ENCODE assay signal across 9 cellular contexts in the genomic region with DNA sequence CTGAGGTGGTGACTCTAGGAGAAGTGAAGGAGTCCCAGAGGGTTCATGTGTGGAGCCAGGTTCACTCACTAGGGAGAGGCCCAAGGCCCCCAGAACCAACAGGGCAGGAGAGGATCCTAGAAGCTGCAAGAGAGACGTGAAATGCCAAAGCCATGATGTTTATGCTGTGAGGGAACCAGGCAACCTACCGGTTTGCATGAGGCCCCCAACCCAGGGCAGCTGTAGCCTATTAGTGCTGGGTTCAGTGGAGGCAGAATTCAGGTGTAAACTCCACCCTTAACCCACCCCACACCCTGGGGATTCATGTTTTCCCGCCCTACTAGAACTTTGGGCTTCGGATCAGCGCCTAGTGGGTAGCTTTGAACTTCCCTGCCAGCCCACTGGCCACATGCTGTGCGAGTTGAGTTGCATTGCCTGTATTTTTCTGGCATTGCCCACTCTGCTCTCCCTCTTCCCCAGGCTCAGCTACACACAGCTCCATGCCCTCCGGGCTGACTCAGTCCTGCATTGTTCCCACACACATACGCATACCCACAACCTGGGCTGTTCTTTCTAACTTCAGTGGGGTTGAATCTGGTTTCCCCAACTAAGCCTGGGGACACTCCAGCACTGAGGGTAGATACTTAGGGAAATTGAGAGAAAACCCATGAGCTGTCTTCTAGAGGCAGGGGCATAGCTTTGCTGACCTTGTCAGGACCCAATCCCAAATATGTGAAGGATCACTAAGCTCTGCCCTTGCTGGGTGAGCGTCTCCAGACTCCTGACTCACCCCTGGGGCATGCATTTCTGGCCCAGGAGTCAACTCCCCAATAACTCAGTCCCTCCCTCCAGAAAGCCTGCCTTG. TPM values are rescaled to one million over a fixed set of nuclear protein-coding genes. Genes with fewer than 3 reads are reported as not detected.
A peak's percentile ranks its signal among the peaks of the same experiment; 100 is the strongest.
DNase-seq lines count a peak whose midpoint lies in the region; ATAC-seq and TF ChIP-seq lines count a peak whose summit lies in the region.
"Had no signal": no experiment of that assay in that cellular context is flagged by ENCODE, and none has a peak within 500 bp of the region (broad histone marks: within the 10 kb centered on the region; RNA-seq: fewer than 3 reads in every experiment).

No MANE protein-coding gene starts in this region.

- ATAC-seq in natural killer cell = no peak
- no peak for ATAC-seq in HG03432 (IDR thresholded peaks at IDR 0.05; ENCODE audit: unreplicated experiment)

- H3K36me3 ChIP-seq in Karpas-422 (ENCODE audit: insufficient read depth, low read length) = peaks cover 17% of the 10 kb centered on the region; the same call in 1 of the 2 replicates

- H3K36me3 Mint-ChIP-seq in natural killer cell = no peaks in the 10 kb centered on the region

- peak overlapping the region; percentile 40 for H3K4me2 ChIP-seq in Karpas-422 (ENCODE audit: low read depth, low read length, poor library complexity, severe bottlenecking)

- peak overlapping the region in 1 of 2 donors; percentile 41 for H3K27ac Mint-ChIP-seq in natural killer cell

- no peaks in the 10 kb centered on the region for H3K9me3 Mint-ChIP-seq in natural killer cell

- no peak for TF ChIP-seq CTCF in natural killer cell (IDR thresholded peaks at IDR 0.05)

- H3K9me3 ChIP-seq in Karpas-422 (ENCODE audit: low read length) = no peaks in the 10 kb centered on the region

- DNase-seq in Ammon's horn (ENCODE audit: low spot score) = peak; percentile 48
- no peak for DNase-seq in Karpas-422
- peak; percentile 49 for DNase-seq in dedifferentiated amniotic fluid mesenchymal stem cell (ENCODE audit: extremely low spot score)
- no peak for DNase-seq in natural killer cell
- DNase-seq in NCI-H2107 treated with DMSO at 0.1 percent for 48 hours (lab: John Stamatoyannopoulos, UW; ENCODE audit: unreplicated experiment) = no peak
- DNase-seq in NCI-H345 (lab: John Stamatoyannopoulos, UW) = no peak
- DNase-seq in SK-N-DZ (ENCODE audit: low spot score) = no peak

- H3K27me3 Mint-ChIP-seq in natural killer cell (ENCODE audit: low read depth in 2 of 2) = no peaks in the 10 kb centered on the region

- no peak overlapping the region for H2AFZ ChIP-seq in Karpas-422 (ENCODE audit: low read length)

- peaks cover 0 to 45% of the 10 kb centered on the region in 2 donors for H3K4me1 Mint-ChIP-seq in natural killer cell

- H3K4me1 ChIP-seq in Karpas-422 (ENCODE audit: low read length) = peaks cover 32% of the 10 kb centered on the region

- H3K4me3 Mint-ChIP-seq in natural killer cell = peak overlapping the region; percentile 50

- intact Hi-C loops in natural killer cell (cut with micrococcal nuclease) = no loop called here

- H3K4me3 ChIP-seq in Karpas-422 (ENCODE audit: low read length) = no peak overlapping the region

- H3K9me2 ChIP-seq in Karpas-422 (replicated peaks; ENCODE audit: insufficient read depth, low read length) = no peaks in the 10 kb centered on the region

- peak overlapping the region; percentile 12 for H3K9ac ChIP-seq in Karpas-422 (ENCODE audit: low read length)

- H3K27me3 ChIP-seq in Karpas-422 (ENCODE audit: low read length) = no peaks in the 10 kb centered on the region

- no peaks in the 10 kb centered on the region for H4K20me1 ChIP-seq in Karpas-422 (ENCODE audit: insufficient read depth, low read depth, low read length)

- H3K27ac ChIP-seq in Karpas-422 (ENCODE audit: low read length) = peak overlapping the region; percentile 77

- H3K79me2 ChIP-seq in Karpas-422 (ENCODE audit: low read length) = no peaks in the 10 kb centered on the region

RNA-seq across cellular contexts. Expression of a gene that starts 2.0 kb away (rescaled TPM):
- 0.07 and 0.11 TPM in 2 replicates for total RNA-seq in Karpas-422 (2014; rRNA removed; shearing (Covaris generic); ENCODE audit: low replicate concordance)
- 1 to 10 TPM; 2.1 to 3.0 (median 3.0) TPM for total RNA-seq in natural killer cell
- 3.1 and 4.7 TPM in 2 replicates for polyA plus RNA-seq in SK-N-DZ (2014; cell fraction: cytosol; rRNA removed)
- 5.1 and 5.3 TPM in 2 replicates for polyA plus RNA-seq in SK-N-DZ (2014; cell fraction: nucleus; rRNA removed)

RNA-seq across cellular contexts. Expression of a gene that starts 33.9 kb away (rescaled TPM):
- not detected in 2 replicates for total RNA-seq in Karpas-422 (2014; rRNA removed; shearing (Covaris generic); ENCODE audit: low replicate concordance)
- total RNA-seq in natural killer cell = not detected
- polyA plus RNA-seq in SK-N-DZ (2014; cell fraction: cytosol; rRNA removed) = not detected in 2 replicates
- polyA plus RNA-seq in SK-N-DZ (2014; cell fraction: nucleus; rRNA removed) = not detected in 2 replicates
- total RNA-seq: NCI-H460 had no signal

RNA-seq across cellular contexts. Expression of a gene that starts 51.0 kb away (rescaled TPM):
- 103 and 178 TPM in 2 replicates for total RNA-seq in Karpas-422 (2014; rRNA removed; shearing (Covaris generic); ENCODE audit: low replicate concordance)
- 100 to 1,000 TPM; 212 to 252 (median 217) TPM for total RNA-seq in natural killer cell
- 18.0 and 31.5 TPM in 2 replicates for polyA plus RNA-seq in SK-N-DZ (2014; cell fraction: cytosol; rRNA removed)
- 131 and 159 TPM in 2 replicates for polyA plus RNA-seq in SK-N-DZ (2014; cell fraction: nucleus; rRNA removed)

RNA-seq across cellular contexts. Expression of a gene that starts 51.1 kb away (rescaled TPM):
- total RNA-seq in Karpas-422 (2014; rRNA removed; shearing (Covaris generic); ENCODE audit: low replicate concordance) = not detected in 2 replicates
- not detected for total RNA-seq in natural killer cell
- polyA plus RNA-seq in SK-N-DZ (2014; cell fraction: cytosol; rRNA removed) = 0.19 TPM in 1 of 2 replicates, not detected in the other
- 1.1 TPM in 1 of 2 replicates, not detected in the other for polyA plus RNA-seq in SK-N-DZ (2014; cell fraction: nucleus; rRNA removed)
- total RNA-seq: NCI-H460 had no signal

Comparison
In these comparisons a context has a peak if more than half of its experiments do, and no peak if none do; other contexts are left out.
1. DNase-seq: peak in Ammon's horn (single experiment) and dedifferentiated amniotic fluid mesenchymal stem cell (single experiment); none in Karpas-422 (single experiment), natural killer cell (single experiment), NCI-H2107 treated with DMSO at 0.1 percent for 48 hours (single experiment), NCI-H345 (single experiment) and SK-N-DZ (single experiment).